ENCODE assay signal across 18 cellular contexts in the genomic region with DNA sequence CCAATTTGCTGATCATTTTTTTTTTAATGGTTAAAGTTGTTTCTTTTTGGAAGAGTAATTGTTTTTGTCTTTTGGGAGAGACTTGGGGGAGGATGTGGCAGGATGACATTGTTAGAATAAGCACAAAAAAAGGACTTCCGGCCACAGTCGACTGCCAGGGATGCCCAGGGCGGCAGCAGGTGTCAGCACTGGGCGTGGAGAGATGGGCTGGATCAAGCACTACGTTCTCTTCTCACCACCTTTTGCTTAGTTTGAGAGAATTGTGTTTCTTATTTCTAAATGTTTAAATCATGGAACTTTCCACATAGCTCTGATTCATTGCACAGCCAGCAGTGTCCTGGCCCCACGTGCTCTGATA.
DNase-seq lines count a peak whose midpoint lies in the region; ATAC-seq, FAIRE-seq and TF ChIP-seq lines count a peak whose summit lies in the region.
"Had no signal": no experiment of that assay in that cellular context is flagged by ENCODE, and none has a peak within 500 bp of the region (broad histone marks: within the 10 kb centered on the region; RNA-seq: fewer than 3 reads in every experiment).

No MANE protein-coding gene starts in this region.

- no peak overlapping the region for H3K27ac Mint-ChIP-seq in neural progenitor cell
- H3K27ac Mint-ChIP-seq: CD8-positive, alpha-beta T cell; IgD-negative memory B cell had no signal

- H3K9ac ChIP-seq in neural progenitor cell: no peak overlapping the region

- ATAC-seq in pancreas: no peak
- ATAC-seq in HG02763 (IDR thresholded peaks at IDR 0.05; ENCODE audit: unreplicated experiment): no peak
- no peak for ATAC-seq in HG02610 (IDR thresholded peaks at IDR 0.05; ENCODE audit: unreplicated experiment)
- ATAC-seq: A549; CD8-positive, alpha-beta T cell; HepG2 had no signal

- peaks cover 15% of the 10 kb centered on the region for H3F3A ChIP-seq in neural progenitor cell (ENCODE audit: low read depth)

- H4K20me1 ChIP-seq in neural progenitor cell (ENCODE audit: low read depth): peaks cover 8% of the 10 kb centered on the region

- DNase-seq in activated effector memory CD4-positive, alpha-beta T cell treated with anti-CD3 and anti-CD28 coated beads, Interleukin-2, amount 50 U/mL, for 16 hours: peak; percentile 34
- DNase-seq in activated effector memory CD4-positive, alpha-beta T cell treated with Interleukin-2 at 50 U/mL for 16 hours: no peak
- DNase-seq in RPMI8226: peak; percentile 92
- no peak for DNase-seq in neural progenitor cell (ENCODE audit: low spot score)
- DNase-seq in pancreas: no peak
- DNase-seq: AML-193, DMS 273 treated with DMSO at 0.1 percent for 48 hours, GDM1, HCEC 1CT, KG1 had no signal

- H3K4me2 ChIP-seq in neural progenitor cell: no peak overlapping the region
- H3K4me2 ChIP-seq: A549 had no signal

- H3K36me3 ChIP-seq in neural progenitor cell (no peaks in the 10 kb centered on the region), pancreas (no peaks in the 10 kb centered on the region)

- FAIRE-seq in pancreas (lab: Jason Lieb, UNC): no peak
- FAIRE-seq: A549, GM19239, HepG2 had no signal

- no peaks in the 10 kb centered on the region for H3K79me2 ChIP-seq in neural progenitor cell (ENCODE audit: low read depth)

- TF ChIP-seq CTCF in neural progenitor cell (IDR thresholded peaks at IDR 0.05) (no peak), pancreas (IDR thresholded peaks at IDR 0.05) (no peak)

- H3K36me3 Mint-ChIP-seq in neural progenitor cell: peaks cover 3% of the 10 kb centered on the region
- H3K36me3 Mint-ChIP-seq: CD8-positive, alpha-beta T cell had no signal

- H3K9me3 Mint-ChIP-seq in neural progenitor cell: peaks cover 13% of the 10 kb centered on the region
- H3K9me3 Mint-ChIP-seq: CD8-positive, alpha-beta T cell had no signal

- peak overlapping the region; percentile 4 for H3K4me3 Mint-ChIP-seq in neural progenitor cell
- H3K4me3 Mint-ChIP-seq: CD8-positive, alpha-beta T cell; IgD-negative memory B cell had no signal

- H3K9me3 ChIP-seq in neural progenitor cell (ENCODE audit: low read depth) (no peaks in the 10 kb centered on the region), pancreas (no peaks in the 10 kb centered on the region)
- H3K9me3 ChIP-seq: A549 had no signal

- WGBS in pancreas, 2 donors: 85 to 90% methylated on average over 6 of the region's 6 CpGs

- intact Hi-C loops in pancreas (cut with DNase I): no loop called here

- no peak overlapping the region for H3K27ac ChIP-seq in neural progenitor cell
- no peak overlapping the region for H3K27ac ChIP-seq in pancreas
- H3K27ac ChIP-seq: 22Rv1, A549 had no signal

- H3K4me1 ChIP-seq in neural progenitor cell (peaks cover 36% of the 10 kb centered on the region), pancreas (no peaks in the 10 kb centered on the region)
- H3K4me1 ChIP-seq: A549 had no signal

- H3K27me3 Mint-ChIP-seq in neural progenitor cell (ENCODE audit: insufficient read depth, low read depth): peaks cover 36% of the 10 kb centered on the region

- H3K4me3 ChIP-seq in neural progenitor cell: no peak overlapping the region
- H3K4me3 ChIP-seq in pancreas: no peak overlapping the region
- H3K4me3 ChIP-seq: A549 had no signal

- no peak overlapping the region for H2AFZ ChIP-seq in neural progenitor cell (replicated peaks)

- H3K27me3 ChIP-seq in neural progenitor cell: peaks cover 70% of the 10 kb centered on the region
- no peaks in the 10 kb centered on the region for H3K27me3 ChIP-seq in pancreas

- H3K4me1 Mint-ChIP-seq in neural progenitor cell: peaks cover 36% of the 10 kb centered on the region
- H3K4me1 Mint-ChIP-seq: IgD-negative memory B cell had no signal

Comparison
In these comparisons a context has a peak if more than half of its experiments do, and no peak if none do; other contexts are left out.
1. DNase-seq: peak in activated effector memory CD4-positive, alpha-beta T cell treated with anti-CD3 and anti-CD28 coated beads, Interleukin-2, amount 50 U/mL, for 16 hours (single experiment) and RPMI8226 (single experiment); none in activated effector memory CD4-positive, alpha-beta T cell treated with Interleukin-2 at 50 U/mL for 16 hours (single experiment), neural progenitor cell (single experiment) and pancreas (0 of 6).